Comparison of ENCODE assay signal across 16 cellular contexts in genomic region chr22:49212002-49212401, GRCh38.
DNase-seq lines count a peak whose midpoint lies in the region; ATAC-seq and TF ChIP-seq lines count a peak whose summit lies in the region.
"Had no signal": no experiment of that assay in that cellular context is flagged by ENCODE, and none has a peak within 500 bp of the region (broad histone marks: within the 10 kb centered on the region; RNA-seq: fewer than 3 reads in every experiment).

No MANE protein-coding gene starts in this region.

- H2BK5ac ChIP-seq in neuronal stem cell (ENCODE audit: low read length), result no peak overlapping the region

- H3K14ac ChIP-seq in neuronal stem cell (ENCODE audit: low read length), result no peak overlapping the region

- POLR2A ChIA-PET in activated CD4-positive, alpha-beta T cell treated with anti-CD3 and anti-CD28 coated beads, Interleukin-2, amount 10 ng/mL, durations not matched to agents 7 days and 5 days (lab: Charles Lee), result no interaction called here

- CTCF ChIA-PET in activated CD4-positive, alpha-beta T cell treated with anti-CD3 and anti-CD28 coated beads, Interleukin-2, amount 10 ng/mL, durations not matched to agents 7 days and 5 days (lab: Charles Lee), result no interaction called here

- H3K18ac ChIP-seq in neuronal stem cell (ENCODE audit: low read length), result peak overlapping the region; percentile 18

- H4K91ac ChIP-seq in neuronal stem cell (ENCODE audit: low read depth, low read length, poor library complexity), result no peak overlapping the region

- H3K4me3 ChIP-seq in left ventricle myocardium inferior (no peak overlapping the region), neuronal stem cell (ENCODE audit: low read length in 2 of 2) (no peak overlapping the region), upper lobe of right lung (no peak overlapping the region)
- H3K4me3 ChIP-seq: PC-9 had no signal

- H2BK120ac ChIP-seq in neuronal stem cell (ENCODE audit: low read depth, low read length), result no peak overlapping the region

- no peak overlapping the region for H2BK15ac ChIP-seq in neuronal stem cell (ENCODE audit: low read length)

- H3K4me1 ChIP-seq in left ventricle myocardium inferior, result no peaks in the 10 kb centered on the region
- H3K4me1 ChIP-seq in neuronal stem cell (ENCODE audit: control insufficient read depth in 2 of 2, insufficient read depth in 1 of 2, low read depth in 1 of 2, low read length in 2 of 2), result no peaks in the 10 kb centered on the region
- no peaks in the 10 kb centered on the region for H3K4me1 ChIP-seq in upper lobe of right lung

- H3K79me1 ChIP-seq in neuronal stem cell (ENCODE audit: low read depth, low read length), result no peaks in the 10 kb centered on the region

- H4K8ac ChIP-seq in neuronal stem cell (ENCODE audit: low read depth, low read length), result no peak overlapping the region

- no peak overlapping the region for H3K4ac ChIP-seq in neuronal stem cell (ENCODE audit: low read length)

- H3K4me2 ChIP-seq in neuronal stem cell (ENCODE audit: insufficient read depth, low read length, poor library complexity, severe bottlenecking), result no peak overlapping the region
- H3K4me2 ChIP-seq: PC-9 had no signal

- no peak overlapping the region for H3K9ac ChIP-seq in neuronal stem cell (ENCODE audit: low read depth, low read length, poor library complexity)

- TF ChIP-seq CTCF in left ventricle myocardium inferior (IDR thresholded peaks at IDR 0.05; ENCODE audit: borderline replicate concordance), result no peak
- no peak for TF ChIP-seq CTCF in chondrocyte (IDR thresholded peaks at IDR 0.05)
- no peak for TF ChIP-seq CTCF in upper lobe of right lung (IDR thresholded peaks at IDR 0.05)

- no CpG with 5 or more reads among the region's 5 CpGs for whole genome bisulfite sequencing in neuronal stem cell (ENCODE audit: extremely low coverage in 2 of 2, insufficient read length in 2 of 2, insufficient replicate concordance in 1 of 2), 2 donors

- H3K36me3 Mint-ChIP-seq in chondrocyte (ENCODE audit: low read depth), result no peaks in the 10 kb centered on the region
- no peaks in the 10 kb centered on the region for H3K36me3 Mint-ChIP-seq in activated CD4-positive, alpha-beta T cell treated with anti-CD3 and anti-CD28 coated beads, Interleukin-2, amount 10 ng/mL, durations not matched to agents 7 days and 5 days (ENCODE audit: low read depth)

- no peak overlapping the region for H2AK5ac ChIP-seq in neuronal stem cell (ENCODE audit: low read depth, low read length)

- no peaks in the 10 kb centered on the region for H3K9me3 ChIP-seq in left ventricle myocardium inferior (replicated peaks)
- H3K9me3 ChIP-seq in neuronal stem cell (replicated peaks in 1 of 2; ENCODE audit: control insufficient read depth in 2 of 2, insufficient read depth in 1 of 2, low read depth in 1 of 2, low read length in 2 of 2), result no peaks in the 10 kb centered on the region
- H3K9me3 ChIP-seq in upper lobe of right lung, result no peaks in the 10 kb centered on the region

- peaks cover 61% of the 10 kb centered on the region for H3K27me3 ChIP-seq in left ventricle myocardium inferior (ENCODE audit: low read depth)
- H3K27me3 ChIP-seq in neuronal stem cell (ENCODE audit: control insufficient read depth in 3 of 3, insufficient read depth in 3 of 3, low read depth in 1 of 3, low read length in 3 of 3), result no peaks in the 10 kb centered on the region
- peaks cover under 1% of the 10 kb centered on the region for H3K27me3 ChIP-seq in upper lobe of right lung

- no peaks in the 10 kb centered on the region for H3K4me1 Mint-ChIP-seq in chondrocyte (ENCODE audit: low read depth)
- H3K4me1 Mint-ChIP-seq in activated CD4-positive, alpha-beta T cell treated with anti-CD3 and anti-CD28 coated beads, Interleukin-2, amount 10 ng/mL, durations not matched to agents 7 days and 5 days, result no peaks in the 10 kb centered on the region

- peaks cover 33% of the 10 kb centered on the region for H3K9me3 Mint-ChIP-seq in chondrocyte (ENCODE audit: low read depth)
- H3K9me3 Mint-ChIP-seq in activated CD4-positive, alpha-beta T cell treated with anti-CD3 and anti-CD28 coated beads, Interleukin-2, amount 10 ng/mL, durations not matched to agents 7 days and 5 days, result no peaks in the 10 kb centered on the region

- intact Hi-C loops in left ventricle myocardium inferior (cut with micrococcal nuclease) (no loop called here), cardiac septum (cut with DNase I) (no loop called here), upper lobe of right lung (cut with DNase I) (no loop called here)

- DNase-seq in left ventricle myocardium inferior (peak; percentile 1), cardiac septum (ENCODE audit: low spot score) (no peak), chondrocyte (ENCODE audit: low spot score) (peak; percentile 39), neuronal stem cell (ENCODE audit: low spot score) (no peak), upper lobe of right lung (peak; percentile 16), GDM1 (lab: John Stamatoyannopoulos, UW) (no peak), 8988T (no peak)
- DNase-seq in activated CD4-positive, alpha-beta T cell treated with anti-CD3 and anti-CD28 coated beads, Interleukin-2, amount 10 ng/mL, durations not matched to agents 7 days and 5 days, result no peak
- DNase-seq: DMS153, KG1, NCI-H1436, NCI-H2029 treated with DMSO at 0.1 percent for 48 hours, NCI-H510A, NCI-H774, PC-9 had no signal

- no peak overlapping the region for H3K23ac ChIP-seq in neuronal stem cell (ENCODE audit: low read depth, low read length, poor library complexity)

- H3K36me3 ChIP-seq in left ventricle myocardium inferior (no peaks in the 10 kb centered on the region), neuronal stem cell (replicated peaks in 1 of 2; ENCODE audit: control insufficient read depth in 2 of 2, insufficient read depth in 2 of 2, low read length in 2 of 2) (no peaks in the 10 kb centered on the region), upper lobe of right lung (no peaks in the 10 kb centered on the region)

- no peak overlapping the region for H2BK12ac ChIP-seq in neuronal stem cell (ENCODE audit: low read length)

- ATAC-seq in upper lobe of right lung, result no peak

- H3K27me3 Mint-ChIP-seq in chondrocyte (ENCODE audit: low read depth), result no peaks in the 10 kb centered on the region
- H3K27me3 Mint-ChIP-seq in activated CD4-positive, alpha-beta T cell treated with anti-CD3 and anti-CD28 coated beads, Interleukin-2, amount 10 ng/mL, durations not matched to agents 7 days and 5 days, result no peaks in the 10 kb centered on the region

- no peak overlapping the region for H3K4me3 Mint-ChIP-seq in chondrocyte (ENCODE audit: unreplicated experiment)
- H3K4me3 Mint-ChIP-seq in activated CD4-positive, alpha-beta T cell treated with anti-CD3 and anti-CD28 coated beads, Interleukin-2, amount 10 ng/mL, durations not matched to agents 7 days and 5 days, result no peak overlapping the region

- no peak overlapping the region for H2AFZ ChIP-seq in neuronal stem cell (ENCODE audit: low read length)
- H2AFZ ChIP-seq: PC-9 had no signal

- H3K27ac ChIP-seq in left ventricle myocardium inferior (replicated peaks) (no peak overlapping the region), neuronal stem cell (replicated peaks; ENCODE audit: low read length) (no peak overlapping the region), upper lobe of right lung (no peak overlapping the region)
- H3K27ac ChIP-seq: C4-2B, PC-9 had no signal

- no peak overlapping the region for H3K27ac Mint-ChIP-seq in chondrocyte (ENCODE audit: unreplicated experiment)
- no peak overlapping the region for H3K27ac Mint-ChIP-seq in activated CD4-positive, alpha-beta T cell treated with anti-CD3 and anti-CD28 coated beads, Interleukin-2, amount 10 ng/mL, durations not matched to agents 7 days and 5 days

Comparison
In these comparisons a context has a peak if more than half of its experiments do, and no peak if none do; other contexts are left out.
1. DNase-seq: peak in left ventricle myocardium inferior (single experiment), chondrocyte (single experiment) and upper lobe of right lung (single experiment); none in cardiac septum (single experiment), neuronal stem cell (single experiment), GDM1 (single experiment), activated CD4-positive, alpha-beta T cell treated with anti-CD3 and anti-CD28 coated beads, Interleukin-2, amount 10 ng/mL, durations not matched to agents 7 days and 5 days (single experiment) and 8988T (single experiment).